ENCODE assay signal across 1 cellular context in genomic region chr16:86819523-86819887, GRCh38.
TF ChIP-seq lines count a peak whose summit lies in the region.

No MANE protein-coding gene starts in this region.

TF ChIP-seq in HCT116, 20 proteins besides CTCF, POLR2A, EP300 and RAD21 (continued from another document):
- TF ChIP-seq REST (IDR thresholded peaks at IDR 0.05; ENCODE audit: low read depth) (no peak), CEBPB (IDR thresholded peaks at IDR 0.05; ENCODE audit: low read depth) (no peak), MAX (IDR thresholded peaks at IDR 0.05) (no peak), ELF1 (IDR thresholded peaks at IDR 0.05; ENCODE audit: borderline replicate concordance, low read depth) (no peak)
